1 cellular context compared by ENCODE assay signal in genomic region chr19:4064551-4065260, GRCh38.
TF ChIP-seq lines count a peak whose summit lies in the region.

No MANE protein-coding gene starts in this region.

TF ChIP-seq in HepG2, 621 proteins besides CTCF, POLR2A, EP300 and RAD21 (continues in another document):
- TF ChIP-seq ATF5 (CRISPR knock-in tag; IDR thresholded peaks at IDR 0.05; ENCODE audit: low read depth): peak; percentile 33; the same call in 1 of the 2 replicates
- no peak for TF ChIP-seq ZNF672 (CRISPR knock-in tag; IDR thresholded peaks at IDR 0.05)
- peak; percentile 56 for TF ChIP-seq ARID4A (CRISPR knock-in tag; IDR thresholded peaks at IDR 0.05; ENCODE audit: borderline replicate concordance)
- peak; percentile 84 for TF ChIP-seq PATZ1 (CRISPR knock-in tag; IDR thresholded peaks at IDR 0.05)
- TF ChIP-seq ZBTB42 (CRISPR knock-in tag; IDR thresholded peaks at IDR 0.05): 0 out of 2 replicates have a peak, but pooled peaks have one; percentile 69
- TF ChIP-seq HOMEZ (CRISPR knock-in tag; IDR thresholded peaks at IDR 0.05; ENCODE audit: low read depth): no peak
- TF ChIP-seq ELF4 (CRISPR knock-in tag; IDR thresholded peaks at IDR 0.05; ENCODE audit: borderline replicate concordance): 0 out of 2 replicates have a peak, but pooled peaks have one; percentile 48
- no peak for TF ChIP-seq IRF2 (CRISPR knock-in tag; IDR thresholded peaks at IDR 0.05)
- no peak for TF ChIP-seq NAIF1 (CRISPR knock-in tag; IDR thresholded peaks at IDR 0.05; ENCODE audit: borderline replicate concordance)
- 0 out of 2 replicates have a peak, but pooled peaks have one; percentile 39 for TF ChIP-seq GLI4 (CRISPR knock-in tag; IDR thresholded peaks at IDR 0.05; ENCODE audit: borderline replicate concordance)
- TF ChIP-seq ZFY (CRISPR knock-in tag; IDR thresholded peaks at IDR 0.05): peak; percentile 51; the same call in 1 of the 2 replicates
- peak; percentile 82; the same call in 1 of the 2 replicates for TF ChIP-seq ZNF790 (CRISPR knock-in tag; IDR thresholded peaks at IDR 0.05; ENCODE audit: borderline replicate concordance)
- TF ChIP-seq FUBP1 (CRISPR knock-in tag; IDR thresholded peaks at IDR 0.05; ENCODE audit: borderline replicate concordance): no peak
- 0 out of 2 replicates have a peak, but pooled peaks have one; percentile 22 for TF ChIP-seq ZNF552 (CRISPR knock-in tag; IDR thresholded peaks at IDR 0.05; ENCODE audit: borderline replicate concordance)
- no peak for TF ChIP-seq ZNF235 (CRISPR knock-in tag; IDR thresholded peaks at IDR 0.05; ENCODE audit: borderline replicate concordance)
- TF ChIP-seq ZNF788 (CRISPR knock-in tag; IDR thresholded peaks at IDR 0.05; ENCODE audit: borderline replicate concordance): no peak
- 0 out of 2 replicates have a peak, but pooled peaks have one; percentile 2 for TF ChIP-seq ZNF232 (CRISPR knock-in tag; IDR thresholded peaks at IDR 0.05; ENCODE audit: borderline replicate concordance)
- TF ChIP-seq ZNF556 (CRISPR knock-in tag; IDR thresholded peaks at IDR 0.05; ENCODE audit: borderline replicate concordance): peak; percentile 38; the same call in 1 of the 2 replicates
- peak; percentile 46 for TF ChIP-seq UBTF (CRISPR knock-in tag; IDR thresholded peaks at IDR 0.05)
- peak; percentile 75 for TF ChIP-seq ZNF446 (CRISPR knock-in tag; IDR thresholded peaks at IDR 0.05)
- no peak for TF ChIP-seq CHD4 (IDR thresholded peaks at IDR 0.05; ENCODE audit: borderline replicate concordance, low read length)
- TF ChIP-seq ZNF660 (CRISPR knock-in tag; IDR thresholded peaks at IDR 0.05; ENCODE audit: borderline replicate concordance, low read depth): 0 out of 2 replicates have a peak, but pooled peaks have one; percentile 42
- 0 out of 2 replicates have a peak, but pooled peaks have one; percentile 15 for TF ChIP-seq ZNF414 (CRISPR knock-in tag; IDR thresholded peaks at IDR 0.05)
- no peak for TF ChIP-seq PAF1 (CRISPR knock-in tag; IDR thresholded peaks at IDR 0.05)
- no peak for TF ChIP-seq ZNF800 (CRISPR knock-in tag; IDR thresholded peaks at IDR 0.05)
- TF ChIP-seq GRHL1 (CRISPR knock-in tag; conservative IDR thresholded peaks at IDR 0.05): no peak
- peak; percentile 29 for TF ChIP-seq ZNF740 (CRISPR knock-in tag; IDR thresholded peaks at IDR 0.05)
- TF ChIP-seq ZNF564 (CRISPR knock-in tag; IDR thresholded peaks at IDR 0.05): peak; percentile 49; the same call in 1 of the 2 replicates
- TF ChIP-seq ARNTL (CRISPR knock-in tag; IDR thresholded peaks at IDR 0.05): peak; percentile 32; the same call in 1 of the 2 replicates
- TF ChIP-seq ZNF260 (CRISPR knock-in tag; IDR thresholded peaks at IDR 0.05; ENCODE audit: borderline replicate concordance, low read depth): no peak
- peak; percentile 33; the same call in 1 of the 2 replicates for TF ChIP-seq ZNF430 (CRISPR knock-in tag; IDR thresholded peaks at IDR 0.05)
- peak; percentile 62; the same call in 1 of the 2 replicates for TF ChIP-seq ZMAT3 (CRISPR knock-in tag; conservative IDR thresholded peaks at IDR 0.05)
- TF ChIP-seq GABPB1 (CRISPR knock-in tag; IDR thresholded peaks at IDR 0.05): peak; percentile 63; the same call in 1 of the 2 replicates
- peak; percentile 35; the same call in 1 of the 2 replicates for TF ChIP-seq MXD1 (CRISPR knock-in tag; IDR thresholded peaks at IDR 0.05)
- TF ChIP-seq ZNF18 (CRISPR knock-in tag; IDR thresholded peaks at IDR 0.05; ENCODE audit: insufficient replicate concordance): peak; percentile 53
- TF ChIP-seq ZNF563 (CRISPR knock-in tag; IDR thresholded peaks at IDR 0.05): peak; percentile 67
